In the genomic region with DNA sequence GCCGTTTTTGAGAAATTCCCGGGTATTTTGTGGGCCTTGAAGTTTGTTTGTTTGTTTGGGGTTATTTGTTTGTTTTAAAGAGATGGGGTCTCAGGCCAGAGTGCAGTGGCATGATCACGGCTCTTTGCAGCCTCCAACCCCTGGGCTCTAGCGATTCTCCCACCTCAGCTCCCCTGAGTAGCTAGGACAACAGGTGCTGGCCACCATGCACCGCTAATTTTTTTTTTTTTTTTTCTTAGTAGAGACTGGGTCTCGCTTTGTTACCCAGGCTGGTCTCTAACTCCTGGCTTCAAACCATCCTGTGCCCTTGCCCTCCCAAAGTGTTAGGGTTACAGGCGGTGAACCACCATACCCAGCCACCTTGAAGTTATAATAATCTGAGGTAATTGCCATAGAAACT, we compare ENCODE assay signal across 1 cellular context.
TF ChIP-seq lines count a peak whose summit lies in the region.

No MANE protein-coding gene starts in this region.

TF ChIP-seq in HEK293, 187 proteins besides CTCF, POLR2A, EP300 and RAD21 (continued from another document):
- TF ChIP-seq, protein P1, sequence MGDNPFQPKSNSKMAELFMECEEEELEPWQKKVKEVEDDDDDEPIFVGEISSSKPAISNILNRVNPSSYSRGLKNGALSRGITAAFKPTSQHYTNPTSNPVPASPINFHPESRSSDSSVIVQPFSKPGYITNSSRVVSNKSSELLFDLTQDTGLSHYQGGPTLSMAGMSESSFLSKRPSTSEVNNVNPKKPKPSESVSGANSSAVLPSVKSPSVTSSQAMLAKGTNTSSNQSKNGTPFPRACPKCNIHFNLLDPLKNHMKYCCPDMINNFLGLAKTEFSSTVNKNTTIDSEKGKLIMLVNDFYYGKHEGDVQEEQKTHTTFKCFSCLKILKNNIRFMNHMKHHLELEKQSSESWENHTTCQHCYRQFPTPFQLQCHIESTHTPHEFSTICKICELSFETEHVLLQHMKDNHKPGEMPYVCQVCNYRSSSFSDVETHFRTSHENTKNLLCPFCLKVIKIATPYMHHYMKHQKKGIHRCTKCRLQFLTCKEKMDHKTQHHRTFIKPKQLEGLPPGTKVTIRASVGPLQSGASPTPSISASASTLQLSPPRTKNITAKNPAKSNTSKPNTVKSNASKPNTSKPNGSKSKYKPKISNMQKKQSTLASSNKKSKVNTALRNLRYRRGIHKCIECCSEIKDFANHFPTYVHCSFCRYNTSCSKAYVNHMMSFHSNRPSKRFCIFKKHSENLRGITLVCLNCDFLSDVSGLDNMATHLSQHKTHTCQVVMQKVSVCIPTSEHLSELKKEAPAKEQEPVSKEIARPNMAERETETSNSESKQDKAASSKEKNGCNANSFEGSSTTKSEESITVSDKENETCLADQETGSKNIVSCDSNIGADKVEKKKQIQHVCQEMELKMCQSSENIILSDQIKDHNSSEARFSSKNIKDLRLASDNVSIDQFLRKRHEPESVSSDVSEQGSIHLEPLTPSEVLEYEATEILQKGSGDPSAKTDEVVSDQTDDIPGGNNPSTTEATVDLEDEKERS (tag by site-specific recombination; IDR thresholded peaks at IDR 0.05) = no peak
- no peak for TF ChIP-seq ZSCAN23 (tag by site-specific recombination; IDR thresholded peaks at IDR 0.05)
- TF ChIP-seq ZNF777 (tag by site-specific recombination; IDR thresholded peaks at IDR 0.05; ENCODE audit: borderline replicate concordance) = no peak
- no peak for TF ChIP-seq ZNF747 (tag by site-specific recombination; IDR thresholded peaks at IDR 0.05)
- TF ChIP-seq ZNF16 (tag by site-specific recombination; IDR thresholded peaks at IDR 0.05; ENCODE audit: low read depth) = no peak
